In the genomic region with DNA sequence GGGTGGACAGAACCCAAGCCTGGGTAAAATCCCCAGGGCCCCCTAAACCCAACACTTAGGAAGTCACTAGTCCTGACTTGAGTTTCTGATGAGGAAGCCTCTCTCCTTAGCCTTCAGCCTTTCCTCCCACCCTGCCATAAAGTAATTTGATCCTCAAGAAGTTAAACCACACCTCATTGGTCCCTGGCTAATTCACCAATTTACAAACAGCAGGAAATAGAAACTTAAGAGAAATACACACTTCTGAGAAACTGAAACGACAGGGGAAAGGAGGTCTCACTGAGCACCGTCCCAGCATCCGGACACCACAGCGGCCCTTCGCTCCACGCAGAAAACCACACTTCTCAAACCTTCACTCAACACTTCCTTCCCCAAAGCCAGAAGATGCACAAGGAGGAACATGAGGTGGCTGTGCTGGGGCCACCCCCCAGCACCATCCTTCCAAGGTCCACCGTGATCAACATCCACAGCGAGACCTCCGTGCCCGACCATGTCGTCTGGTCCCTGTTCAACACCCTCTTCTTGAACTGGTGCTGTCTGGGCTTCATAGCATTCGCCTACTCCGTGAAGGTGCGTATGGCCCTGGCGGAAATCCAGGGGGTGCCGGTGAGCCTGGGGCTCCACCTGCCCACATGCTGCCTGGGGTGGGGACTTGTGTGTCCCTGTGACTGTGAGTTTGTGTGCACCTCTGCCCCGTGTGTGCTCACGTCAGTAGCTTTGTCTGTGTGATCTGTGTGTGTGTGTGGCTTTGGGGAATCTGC, we compare ENCODE assay signal across 9 cellular contexts. TPM values are rescaled to one million over a fixed set of nuclear protein-coding genes. Genes with fewer than 3 reads are reported as not detected.
DNase-seq lines count a peak whose midpoint lies in the region; ATAC-seq, FAIRE-seq and TF ChIP-seq lines count a peak whose summit lies in the region.
"Had no signal": no experiment of that assay in that cellular context is flagged by ENCODE, and none has a peak within 500 bp of the region (broad histone marks: within the 10 kb centered on the region; RNA-seq: fewer than 3 reads in every experiment).

A gene (plus strand): TSS at position 254 of the 761 bp plus-strand sequence. CDS start 131 bp downstream, at position 385.

- peak within 1 kb of the TSS; percentile 25 for H2AFZ ChIP-seq in endothelial cell of umbilical vein (ENCODE audit: low read depth, low read length)

- H3K4me1 ChIP-seq in endothelial cell of umbilical vein (ENCODE audit: control insufficient read depth, extremely low read depth, insufficient read depth, low read length) (peaks cover 16% of the 10 kb centered on the region), mucosa of stomach (ENCODE audit: control insufficient read depth, insufficient read depth, low read length) (peaks cover 12% of the 10 kb centered on the region)

- no peaks in the 10 kb centered on the region for H3K9me1 ChIP-seq in endothelial cell of umbilical vein (replicated peaks; ENCODE audit: control insufficient read depth, extremely low read depth, insufficient read depth, low read length)

- ATAC-seq in GM19397 (IDR thresholded peaks at IDR 0.05; ENCODE audit: unreplicated experiment), result no peak

- no peaks in the 10 kb centered on the region for H4K20me1 ChIP-seq in endothelial cell of umbilical vein (replicated peaks; ENCODE audit: control insufficient read depth, extremely low read depth, insufficient read depth, low read length)

- no peak for TF ChIP-seq CTCF in endothelial cell of umbilical vein (IDR thresholded peaks at IDR 0.05; ENCODE audit: extremely low read depth in 1 of 2, insufficient read depth in 1 of 2, low read depth in 1 of 2, low read length in 2 of 2)

- H3K36me3 ChIP-seq in endothelial cell of umbilical vein (ENCODE audit: control insufficient read depth in 2 of 2, extremely low read depth in 1 of 2, insufficient read depth in 2 of 2, low read length in 2 of 2), result no peaks in the 10 kb centered on the region
- no peaks in the 10 kb centered on the region for H3K36me3 ChIP-seq in mucosa of stomach (ENCODE audit: control insufficient read depth, insufficient read depth, low read length)

- H3K4me3 ChIP-seq in endothelial cell of umbilical vein (replicated peaks in 1 of 3; ENCODE audit: insufficient read depth in 1 of 3, low read depth in 1 of 3, low read length in 3 of 3) (peak within 1 kb of the TSS in 1 of 3 experiments; percentile 7), mucosa of stomach (ENCODE audit: low read length) (no peak within 1 kb of the TSS)

- no peak for TF ChIP-seq POLR2A in endothelial cell of umbilical vein (IDR thresholded peaks at IDR 0.05; ENCODE audit: low read depth, low read length)

- dilution Hi-C loops in endothelial cell of umbilical vein (cut with MboI; ENCODE audit: extremely low pct_ligation_motif_present, low sequenced_read_pairs), result no loop called here

- H3K27me3 ChIP-seq in endothelial cell of umbilical vein (ENCODE audit: control insufficient read depth in 2 of 2, insufficient read depth in 2 of 2, low read length in 2 of 2) (peaks cover 19 to 28% of the 10 kb centered on the region in 2 experiments), mucosa of stomach (ENCODE audit: control insufficient read depth, insufficient read depth, low read length) (peaks cover 49% of the 10 kb centered on the region)

- no TSS peak for BruUV-seq in endothelial cell of umbilical vein (replicated peaks; lab: Mats Ljungman, UMichigan)

- intact Hi-C loops in endothelial cell of umbilical vein (cut with micrococcal nuclease), result no loop called here

- DNase-seq in DMS 273 (lab: John Stamatoyannopoulos, UW; ENCODE audit: unreplicated experiment) (peak; percentile 27), DMS 273 treated with DMSO at 0.1 percent for 48 hours (lab: John Stamatoyannopoulos, UW) (no peak), HT1080 (ENCODE audit: low read depth) (peak; percentile 32), endothelial cell of umbilical vein (ENCODE audit: low read depth, low spot score) (peak; percentile 57), NCI-H2196 treated with DMSO at 0.1 percent for 48 hours (lab: John Stamatoyannopoulos, UW; ENCODE audit: unreplicated experiment) (no peak)
- DNase-seq in activated CD4-positive, alpha-beta T cell treated with anti-CD3 and anti-CD28 coated beads, Interleukin-2, amount 50 U/mL, for 48 hours, result peak; percentile 56 to 65

- CTCF ChIA-PET in endothelial cell of umbilical vein (lab: Charles Lee), result no interaction called here

- POLR2A ChIA-PET in endothelial cell of umbilical vein (lab: Charles Lee), result no interaction called here

- FAIRE-seq in endothelial cell of umbilical vein (lab: Jason Lieb, UNC), result peak; percentile 47
- FAIRE-seq: A204.1 had no signal

- H3K9me3 ChIP-seq in endothelial cell of umbilical vein (replicated peaks; ENCODE audit: control insufficient read depth, insufficient read depth, low read length) (no peaks in the 10 kb centered on the region), mucosa of stomach (ENCODE audit: control insufficient read depth, low read length) (no peaks in the 10 kb centered on the region)

- peaks cover 10% of the 10 kb centered on the region for H3K79me2 ChIP-seq in endothelial cell of umbilical vein (ENCODE audit: control insufficient read depth, insufficient read depth, low read length)

- peak within 1 kb of the TSS; percentile 3 for H3K4me2 ChIP-seq in endothelial cell of umbilical vein (ENCODE audit: insufficient read depth, low read length)

- no peak within 1 kb of the TSS for H3K27ac ChIP-seq in endothelial cell of umbilical vein (ENCODE audit: insufficient read depth, low read depth, low read length)

- H3K9ac ChIP-seq in endothelial cell of umbilical vein (replicated peaks; ENCODE audit: extremely low read depth, insufficient read depth, low read length) (no peak within 1 kb of the TSS), mucosa of stomach (ENCODE audit: low read length) (peak within 1 kb of the TSS; percentile 47)

TF ChIP-seq in endothelial cell of umbilical vein, 7 proteins besides CTCF, POLR2A, EP300 and RAD21:
- TF ChIP-seq EZH2 (IDR thresholded peaks at IDR 0.05; ENCODE audit: borderline replicate concordance, low read depth, low read length, severe bottlenecking), result no peak
- no peak for TF ChIP-seq GATA2 (IDR thresholded peaks at IDR 0.05; ENCODE audit: insufficient read depth, insufficient read length, low read depth, low read length)
- TF ChIP-seq, protein P1, sequence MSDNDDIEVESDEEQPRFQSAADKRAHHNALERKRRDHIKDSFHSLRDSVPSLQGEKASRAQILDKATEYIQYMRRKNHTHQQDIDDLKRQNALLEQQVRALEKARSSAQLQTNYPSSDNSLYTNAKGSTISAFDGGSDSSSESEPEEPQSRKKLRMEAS (IDR thresholded peaks at IDR 0.05; ENCODE audit: insufficient read depth, insufficient read length), result no peak
- TF ChIP-seq JUN (IDR thresholded peaks at IDR 0.05; ENCODE audit: borderline replicate concordance, insufficient read depth, insufficient read length, low read depth), result no peak
- no peak for TF ChIP-seq MYC (IDR thresholded peaks at IDR 0.05; ENCODE audit: low read depth, low read length)
- no peak for TF ChIP-seq POLR2AphosphoS5 (IDR thresholded peaks at IDR 0.05; ENCODE audit: insufficient read depth, low read depth, low read length)
- no peak for TF ChIP-seq FOS (IDR thresholded peaks at IDR 0.05; ENCODE audit: borderline replicate concordance, insufficient read depth, low read length)

RNA-seq across cellular contexts. Expression of the gene that starts here (rescaled TPM):
- 4.6 and 5.4 TPM in 2 replicates for total RNA-seq in HT1080 (2014; rRNA removed; shearing (Covaris generic))
- 11.2 and 19.5 TPM in 2 replicates for polyA plus RNA-seq in HT1080 (2015; cell fraction: cytosol; rRNA removed)
- polyA plus RNA-seq in HT1080 (2015; cell fraction: nucleus; rRNA removed), result 7.0 and 13.2 TPM in 2 replicates
- 4.0 and 11.5 TPM in 2 replicates for total RNA-seq in endothelial cell of umbilical vein
- polyA plus RNA-seq in endothelial cell of umbilical vein, result 24.6 and 34.1 TPM in 2 replicates
- 16.0 and 16.3 TPM in 2 replicates for polyA plus RNA-seq in endothelial cell of umbilical vein (2011; cell fraction: cytosol; rRNA removed)
- polyA plus RNA-seq in endothelial cell of umbilical vein (2011; cell fraction: nucleus; rRNA removed), result 3.6 and 5.7 TPM in 2 replicates
- polyA plus RNA-seq in endothelial cell of umbilical vein (2012), result 4.2 and 10.0 TPM in 2 replicates
- polyA minus RNA-seq in endothelial cell of umbilical vein, result 29.1 and 50.9 TPM in 2 replicates
- polyA minus RNA-seq in endothelial cell of umbilical vein (2011; cell fraction: cytosol; rRNA and poly(A)+ RNA removed), result 128 TPM
- 0.72 and 3.4 TPM in 2 replicates for polyA minus RNA-seq in endothelial cell of umbilical vein (2011; cell fraction: nucleus; rRNA and poly(A)+ RNA removed)

Comparison
In these comparisons a context has a peak if more than half of its experiments do, and no peak if none do; other contexts are left out.
1. DNase-seq: peak in DMS 273 (single experiment), HT1080 (single experiment), activated CD4-positive, alpha-beta T cell treated with anti-CD3 and anti-CD28 coated beads, Interleukin-2, amount 50 U/mL, for 48 hours (2 of 2) and endothelial cell of umbilical vein (single experiment); none in DMS 273 treated with DMSO at 0.1 percent for 48 hours (single experiment) and NCI-H2196 treated with DMSO at 0.1 percent for 48 hours (single experiment).